In the genomic region with DNA sequence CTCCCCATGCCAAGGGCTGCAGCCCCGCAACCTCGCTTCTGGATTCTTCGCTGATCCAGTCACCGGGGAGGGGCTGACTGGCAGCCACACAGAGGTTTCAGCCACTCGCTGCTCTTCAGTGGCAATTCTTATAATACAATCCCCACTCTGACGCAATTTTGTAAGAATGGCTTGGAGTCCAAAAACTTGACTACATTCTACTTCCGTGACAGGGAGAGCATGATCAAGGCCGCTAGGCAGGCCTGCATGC, we compare ENCODE assay signal across 8 cellular contexts. TPM values are rescaled to one million over a fixed set of nuclear protein-coding genes. Genes with fewer than 3 reads are reported as not detected.
A peak's percentile ranks its signal among the peaks of the same experiment; 100 is the strongest.
DNase-seq lines count a peak whose midpoint lies in the region; ATAC-seq and TF ChIP-seq lines count a peak whose summit lies in the region.

No MANE protein-coding gene starts in this region.

- H3K27ac Mint-ChIP-seq in activated CD8-positive, alpha-beta T cell treated with anti-CD3 and anti-CD28 coated beads for 36 hours = peak overlapping the region; percentile 90

- no peaks in the 10 kb centered on the region for H3K27me3 ChIP-seq in left ventricle myocardium inferior (ENCODE audit: low read depth)
- no peaks in the 10 kb centered on the region for H3K27me3 ChIP-seq in skeletal muscle tissue (ENCODE audit: control insufficient read depth in 3 of 3, insufficient read depth in 3 of 3, low read length in 3 of 3)

- CTCF ChIA-PET in activated CD8-positive, alpha-beta T cell treated with anti-CD3 and anti-CD28 coated beads for 36 hours (lab: Charles Lee) = interaction anchor here (0.7 to 7.3 kb wide), 39 partner anchors 10 to 295 kb away, joined by 3 to 126 read pairs (median 4); partner anchors contain the start of genes MAPK1, PPIL2, PPM1F and SDF2L1

- ATAC-seq in GM19395 (IDR thresholded peaks at IDR 0.05; ENCODE audit: unreplicated experiment) = peak; percentile 17
- no peak for ATAC-seq in activated CD8-positive, alpha-beta T cell treated with anti-CD3 and anti-CD28 coated beads for 36 hours

- H3K36me3 ChIP-seq in left ventricle myocardium inferior = peaks cover 31% of the 10 kb centered on the region
- H3K36me3 ChIP-seq in skeletal muscle tissue (ENCODE audit: control insufficient read depth in 3 of 3, insufficient read depth in 3 of 3, low read length in 3 of 3) = peaks cover 15 to 22% (median 20%) of the 10 kb centered on the region in 3 donors

- peaks cover 34% of the 10 kb centered on the region for H3K4me1 Mint-ChIP-seq in activated CD8-positive, alpha-beta T cell treated with anti-CD3 and anti-CD28 coated beads for 36 hours (ENCODE audit: low read depth)

- H3K4me3 ChIP-seq in left ventricle myocardium inferior (peak overlapping the region; percentile 70), skeletal muscle tissue (ENCODE audit: low read length in 3 of 3) (peak overlapping the region; percentile 64 to 78 (median 74))

- H3K4me3 Mint-ChIP-seq in activated CD8-positive, alpha-beta T cell treated with anti-CD3 and anti-CD28 coated beads for 36 hours = peak overlapping the region; percentile 77

- no peaks in the 10 kb centered on the region for H3K27me3 Mint-ChIP-seq in activated CD8-positive, alpha-beta T cell treated with anti-CD3 and anti-CD28 coated beads for 36 hours

- H3K9ac ChIP-seq in skeletal muscle tissue (ENCODE audit: low read depth in 1 of 3, low read length in 3 of 3) = peak overlapping the region; percentile 67 to 86 (median 80)

- H3K27ac ChIP-seq in left ventricle myocardium inferior (replicated peaks) (peak overlapping the region; percentile 98), skeletal muscle tissue (ENCODE audit: low read depth, low read length) (peak overlapping the region; percentile 87)

- peaks cover 7% of the 10 kb centered on the region for H3K36me3 Mint-ChIP-seq in activated CD8-positive, alpha-beta T cell treated with anti-CD3 and anti-CD28 coated beads for 36 hours (ENCODE audit: low read depth)

- no peak for DNase-seq in activated CD8-positive, alpha-beta T cell treated with anti-CD3 and anti-CD28 coated beads for 36 hours
- DNase-seq in left ventricle myocardium inferior (peak; percentile 64), RKO (ENCODE audit: low spot score) (no peak), COLO668 (lab: John Stamatoyannopoulos, UW; ENCODE audit: unreplicated experiment) (no peak), posterior cingulate gyrus (no peak), NCI-H2081 (lab: John Stamatoyannopoulos, UW) (no peak)

- H3K4me1 ChIP-seq in left ventricle myocardium inferior (peaks cover 72% of the 10 kb centered on the region), skeletal muscle tissue (ENCODE audit: control insufficient read depth in 3 of 3, insufficient read depth in 3 of 3, low read length in 3 of 3) (peaks cover 61 to 62% (median 62%) of the 10 kb centered on the region in 3 donors)

- intact Hi-C loops in activated CD8-positive, alpha-beta T cell treated with anti-CD3 and anti-CD28 coated beads for 36 hours (cut with micrococcal nuclease) = loop anchor here (5.0 kb wide), 1 partner anchor 225 kb away; no protein-coding TSS in a partner anchor
- intact Hi-C loops in left ventricle myocardium inferior (cut with micrococcal nuclease) = loop anchor here (5.0 kb wide), 1 partner anchor 225 kb away; no protein-coding TSS in a partner anchor
- intact Hi-C loops in posterior cingulate gyrus (cut with DNase I) = loop anchor here (1.0 to 5.0 kb wide), 4 partner anchors 15 to 224 kb away; partner anchors contain the start of gene PPM1F

- H3K9me3 ChIP-seq in left ventricle myocardium inferior (replicated peaks) = no peaks in the 10 kb centered on the region
- H3K9me3 ChIP-seq in skeletal muscle tissue (ENCODE audit: control insufficient read depth in 3 of 3, low read length in 3 of 3) = no peaks in the 10 kb centered on the region

- POLR2A ChIA-PET in activated CD8-positive, alpha-beta T cell treated with anti-CD3 and anti-CD28 coated beads for 36 hours (lab: Charles Lee) = interaction anchor here (1.2 to 1.8 kb wide), 3 partner anchors 11 to 27 kb away, joined by 3 to 10 read pairs (median 3); partner anchors contain the start of gene PPM1F

- TF ChIP-seq CTCF in activated CD8-positive, alpha-beta T cell treated with anti-CD3 and anti-CD28 coated beads for 36 hours (IDR thresholded peaks at IDR 0.05) = no peak
- TF ChIP-seq CTCF in left ventricle myocardium inferior (IDR thresholded peaks at IDR 0.05; ENCODE audit: borderline replicate concordance) = no peak

- H3K9me3 Mint-ChIP-seq in activated CD8-positive, alpha-beta T cell treated with anti-CD3 and anti-CD28 coated beads for 36 hours = no peaks in the 10 kb centered on the region

RNA-seq across cellular contexts. Expression of gene PPM1F, which starts 14.9 kb away (rescaled TPM):
- 10 to 100 TPM; 18.2 to 18.8 TPM for total RNA-seq in activated CD8-positive, alpha-beta T cell treated with anti-CD3 and anti-CD28 coated beads for 36 hours
- total RNA-seq in left ventricle myocardium inferior (17.5 TPM), skeletal muscle tissue (38.6 TPM)

RNA-seq across cellular contexts. Expression of gene TOP3B, which starts 44.8 kb away (rescaled TPM):
- total RNA-seq in activated CD8-positive, alpha-beta T cell treated with anti-CD3 and anti-CD28 coated beads for 36 hours = 10 to 100 TPM; 33.6 to 34.0 TPM
- total RNA-seq in left ventricle myocardium inferior = 11.2 TPM
- 14.1 TPM for total RNA-seq in skeletal muscle tissue
